Comparison of ENCODE assay signal across 12 cellular contexts in the genomic region with DNA sequence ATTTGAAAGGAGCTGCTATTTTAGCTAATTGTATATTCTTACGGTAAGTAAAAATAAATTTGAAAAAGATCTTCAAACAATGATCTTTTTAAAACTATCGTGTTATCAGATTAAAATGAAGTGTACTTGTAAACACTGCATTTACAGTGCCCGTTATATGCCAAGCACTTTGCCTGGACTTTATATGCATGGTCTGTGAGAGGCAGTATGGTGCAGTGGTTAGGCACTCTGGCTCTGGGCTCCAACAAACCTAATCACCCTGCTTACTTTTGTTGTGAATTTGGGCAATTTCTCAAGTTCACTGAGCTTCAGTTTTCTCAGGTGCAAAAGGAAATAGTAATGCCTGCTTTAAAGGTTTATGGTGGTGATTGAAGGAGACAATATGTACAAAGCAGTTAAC. TPM values are rescaled to one million over a fixed set of nuclear protein-coding genes. Genes with fewer than 3 reads are reported as not detected.
A peak's percentile ranks its signal among the peaks of the same experiment; 100 is the strongest.
DNase-seq lines count a peak whose midpoint lies in the region; ATAC-seq and TF ChIP-seq lines count a peak whose summit lies in the region.
"Had no signal": no experiment of that assay in that cellular context is flagged by ENCODE, and none has a peak within 500 bp of the region (broad histone marks: within the 10 kb centered on the region; RNA-seq: fewer than 3 reads in every experiment).

No MANE protein-coding gene starts in this region.

- ATAC-seq in heart left ventricle: no peak
- no peak for ATAC-seq in left cardiac atrium
- no peak for ATAC-seq in GM18519 (IDR thresholded peaks at IDR 0.05; ENCODE audit: low FRiP score, unreplicated experiment)
- ATAC-seq in HG03196 (IDR thresholded peaks at IDR 0.05; ENCODE audit: unreplicated experiment): no peak

- DNase-seq in heart left ventricle (no peak), left cardiac atrium (no peak), esophagus squamous epithelium (lab: John Stamatoyannopoulos, UW) (no peak), uterus (no peak)
- no peak for DNase-seq in stimulated activated CD4-positive, alpha-beta T cell treated with anti-CD3 and anti-CD28 coated beads, Interleukin-12 subunit alpha, Interleukin-12 subunit beta, amount 100 ng/mL, for 4 hours
- DNase-seq: DND-41; NCI-H187; stimulated activated CD4-positive, alpha-beta T cell treated with anti-CD3 and anti-CD28 coated beads, Interleukin-4, amount 100 ng/mL, for 1 hour had no signal

- H3K9me3 ChIP-seq in heart left ventricle (no peaks in the 10 kb centered on the region), esophagus squamous epithelium (no peaks in the 10 kb centered on the region), neuron (ENCODE audit: low read length) (no peaks in the 10 kb centered on the region), uterus (no peaks in the 10 kb centered on the region)

- peaks cover 0 to 30% (median 0%) of the 10 kb centered on the region in 9 donors for H3K27me3 ChIP-seq in heart left ventricle
- H3K27me3 ChIP-seq in esophagus squamous epithelium: peaks cover 0 to 73% (median 4%) of the 10 kb centered on the region in 4 donors
- peaks cover 35% of the 10 kb centered on the region for H3K27me3 ChIP-seq in neuron (ENCODE audit: insufficient read depth, low read length)
- no peaks in the 10 kb centered on the region for H3K27me3 ChIP-seq in uterus

- intact Hi-C loops in heart left ventricle (cut with DNase I) (loop anchor here in 9 of 10 donors (2.0 to 10.0 kb wide), 7 partner anchors 79 to 194 kb away; a partner anchor contains a TSS), left cardiac atrium (cut with DNase I) (no loop called here), esophagus squamous epithelium (cut with DNase I) (loop anchor here (5.0 kb wide), 1 partner anchor 239 kb away; no protein-coding TSS in a partner anchor), uterus (cut with DNase I; ENCODE audit: low total_unique reads) (loop anchor here (5.0 kb wide), 2 partner anchors 89 to 194 kb away; no protein-coding TSS in a partner anchor)

- H2AFZ ChIP-seq in neuron (ENCODE audit: low read depth, low read length): no peak overlapping the region

- WGBS in heart left ventricle, 4 donors: 35 to 41% (median 36%) methylated on average over 3 of the region's 3 CpGs
- WGBS in esophagus squamous epithelium, 2 donors: 24 to 27% methylated on average over 3 of the region's 3 CpGs

- H3K4me1 ChIP-seq in heart left ventricle: peaks cover 2 to 50% (median 22%) of the 10 kb centered on the region in 12 donors
- H3K4me1 ChIP-seq in esophagus squamous epithelium: peaks cover 10 to 61% (median 21%) of the 10 kb centered on the region in 3 donors
- H3K4me1 ChIP-seq in neuron (ENCODE audit: insufficient read depth, low read length): peaks cover 19% of the 10 kb centered on the region
- peaks cover 8 to 9% of the 10 kb centered on the region in 2 donors for H3K4me1 ChIP-seq in uterus

- TF ChIP-seq CTCF in heart left ventricle (IDR thresholded peaks at IDR 0.05) (no peak), esophagus squamous epithelium (IDR thresholded peaks at IDR 0.05) (no peak), uterus (IDR thresholded peaks at IDR 0.05) (no peak)

- peak overlapping the region; percentile 94 to 99 (median 97) for H3K27ac ChIP-seq in heart left ventricle
- H3K27ac ChIP-seq in esophagus squamous epithelium: peak overlapping the region; percentile 85 to 98 (median 94)
- peak overlapping the region; percentile 98 to 99 for H3K27ac ChIP-seq in uterus
- H3K27ac ChIP-seq: cardiac muscle cell had no signal

- H3K36me3 ChIP-seq in heart left ventricle (peaks cover 0 to 12% (median 9%) of the 10 kb centered on the region in 9 donors), esophagus squamous epithelium (peaks cover 0 to 5% (median 0%) of the 10 kb centered on the region in 3 donors), neuron (ENCODE audit: insufficient read depth, low read length) (no peaks in the 10 kb centered on the region), uterus (no peaks in the 10 kb centered on the region)
- H3K36me3 ChIP-seq: cardiac muscle cell had no signal

- H3K4me3 ChIP-seq in heart left ventricle (peak overlapping the region in 11 of 12 donors; percentile 50 to 92 (median 79)), esophagus squamous epithelium (peak overlapping the region in 3 of 4 donors; percentile 58 to 77 (median 65)), neuron (ENCODE audit: low read length) (peak overlapping the region; percentile 94), uterus (peak overlapping the region; percentile 86 to 89)

- no peak for TF ChIP-seq POLR2A in heart left ventricle (IDR thresholded peaks at IDR 0.05)
- no peak for TF ChIP-seq POLR2A in esophagus squamous epithelium (IDR thresholded peaks at IDR 0.05)
- TF ChIP-seq POLR2A in uterus (IDR thresholded peaks at IDR 0.05): no peak

RNA-seq across cellular contexts. Expression of a gene that starts 1.4 kb away (rescaled TPM):
- 100 to 1,000 TPM; 133 to 421 (median 186) TPM for total RNA-seq in heart left ventricle
- polyA plus RNA-seq in heart left ventricle: 100 to 1,000 TPM in 1 of 2 donors, 10 to 100 TPM in 1; 92.2 to 220 TPM
- 100 to 1,000 TPM; 133 to 163 TPM for total RNA-seq in left cardiac atrium
- total RNA-seq in esophagus squamous epithelium: 100 to 1,000 TPM in 1 of 4 donors, 10 to 100 TPM in 2, 1 to 10 TPM in 1; 4.0 to 102 (median 27.3) TPM
- total RNA-seq in uterus: 100 to 1,000 TPM; 104 to 246 (median 155) TPM

Comparison
In these comparisons a context has a peak if more than half of its experiments do, and no peak if none do; other contexts are left out.
1. intact Hi-C loops: an anchor here in heart left ventricle (2.0 to 10.0 kb wide), esophagus squamous epithelium (5.0 kb wide) and uterus (5.0 kb wide); none called in left cardiac atrium.